2 cellular contexts compared by ENCODE assay signal in the genomic region with DNA sequence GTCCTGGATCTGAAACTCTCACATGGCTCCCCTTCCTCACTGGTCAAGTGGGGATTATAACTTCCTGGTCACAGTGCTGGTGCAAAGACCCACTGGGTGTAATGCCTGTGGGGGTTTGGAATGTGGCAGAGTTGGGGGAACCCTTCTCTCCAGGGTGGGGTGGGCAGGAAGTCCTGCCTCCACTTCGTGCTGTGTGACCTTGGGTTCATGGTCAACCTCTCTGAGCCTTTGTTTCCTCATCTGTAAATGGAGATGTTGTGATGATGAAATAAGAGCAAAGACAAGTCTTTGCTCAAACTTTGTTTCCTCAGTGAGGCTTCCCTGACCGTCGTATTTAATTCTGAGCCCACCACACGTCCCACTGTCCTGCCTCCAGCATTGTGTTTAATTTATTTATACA.
TF ChIP-seq lines count a peak whose summit lies in the region.

No MANE protein-coding gene starts in this region.

TF ChIP-seq in HepG2, 621 proteins besides CTCF, POLR2A, EP300 and RAD21:
- TF ChIP-seq SP5 (CRISPR knock-in tag; IDR thresholded peaks at IDR 0.05; ENCODE audit: borderline replicate concordance, low read depth) (no peak), ZNF768 (CRISPR knock-in tag; IDR thresholded peaks at IDR 0.05) (peak; percentile 87), CEBPB (IDR thresholded peaks at IDR 0.05; ENCODE audit: borderline replicate concordance, low read depth, low read length) (peak; percentile 20; the same call in 1 of the 2 replicates)
- TF ChIP-seq, protein P1, sequence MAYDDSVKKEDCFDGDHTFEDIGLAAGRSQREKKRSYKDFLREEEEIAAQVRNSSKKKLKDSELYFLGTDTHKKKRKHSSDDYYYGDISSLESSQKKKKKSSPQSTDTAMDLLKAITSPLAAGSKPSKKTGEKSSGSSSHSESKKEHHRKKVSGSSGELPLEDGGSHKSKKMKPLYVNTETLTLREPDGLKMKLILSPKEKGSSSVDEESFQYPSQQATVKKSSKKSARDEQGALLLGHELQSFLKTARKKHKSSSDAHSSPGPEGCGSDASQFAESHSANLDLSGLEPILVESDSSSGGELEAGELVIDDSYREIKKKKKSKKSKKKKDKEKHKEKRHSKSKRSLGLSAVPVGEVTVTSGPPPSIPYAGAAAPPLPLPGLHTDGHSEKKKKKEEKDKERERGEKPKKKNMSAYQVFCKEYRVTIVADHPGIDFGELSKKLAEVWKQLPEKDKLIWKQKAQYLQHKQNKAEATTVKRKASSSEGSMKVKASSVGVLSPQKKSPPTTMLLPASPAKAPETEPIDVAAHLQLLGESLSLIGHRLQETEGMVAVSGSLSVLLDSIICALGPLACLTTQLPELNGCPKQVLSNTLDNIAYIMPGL (CRISPR knock-in tag; IDR thresholded peaks at IDR 0.05; ENCODE audit: borderline replicate concordance in 1 of 2, low read depth in 1 of 2) = no peak

TF ChIP-seq in K562, 482 proteins besides CTCF, POLR2A, EP300 and RAD21 (continued from another document):
- TF ChIP-seq NCOA4 (IDR thresholded peaks at IDR 0.05; ENCODE audit: partially characterized antibody) (no peak), CEBPB (tag; IDR thresholded peaks at IDR 0.05) (0 out of 2 replicates have a peak, but pooled peaks have one; percentile 14), POLR2B (IDR thresholded peaks at IDR 0.05; ENCODE audit: low read depth, partially characterized antibody) (no peak), STAT5A (IDR thresholded peaks at IDR 0.05; ENCODE audit: borderline replicate concordance, low read length) (no peak), CEBPG (CRISPR knock-in tag; IDR thresholded peaks at IDR 0.05) (no peak), CEBPG (tag; conservative IDR thresholded peaks at IDR 0.05 in 1 of 2, IDR thresholded peaks at IDR 0.05 in 1 of 2) (peak in 1 of 2 experiments; percentile 27; a peak in 1 of 4 replicates), MCM5 (IDR thresholded peaks at IDR 0.05; ENCODE audit: low read depth) (no peak), CHD4 (IDR thresholded peaks at IDR 0.05; ENCODE audit: insufficient read depth, insufficient replicate concordance, low read depth, low read length, poor library complexity, severe bottlenecking) (no peak), TRIM24 (IDR thresholded peaks at IDR 0.05) (no peak), CCAR2 (IDR thresholded peaks at IDR 0.05; ENCODE audit: low read depth, low read length) (no peak), BCOR (IDR thresholded peaks at IDR 0.05) (peak; percentile 21; the same call in 1 of the 2 replicates), TCF7 (IDR thresholded peaks at IDR 0.05; ENCODE audit: borderline replicate concordance) (no peak), CBFA2T3 (IDR thresholded peaks at IDR 0.05) (no peak), FIP1L1 (IDR thresholded peaks at IDR 0.05; ENCODE audit: low read depth, low read length, poor library complexity, severe bottlenecking) (no peak), PTRF (tag; IDR thresholded peaks at IDR 0.05) (no peak), NCOA6 (IDR thresholded peaks at IDR 0.05) (no peak), ZFP36 (IDR thresholded peaks at IDR 0.05; ENCODE audit: low read depth, low read length, partially characterized antibody) (peak; percentile 82), ASH1L (IDR thresholded peaks at IDR 0.05; ENCODE audit: borderline replicate concordance, low read depth, partially characterized antibody) (no peak), MAFF (IDR thresholded peaks at IDR 0.05; ENCODE audit: low read length) (no peak), JUNB (CRISPR knock-in tag; conservative IDR thresholded peaks at IDR 0.05) (no peak), EP400 (IDR thresholded peaks at IDR 0.05) (no peak), RBM25 (IDR thresholded peaks at IDR 0.05; ENCODE audit: low read depth, low read length, severe bottlenecking) (peak; percentile 60), ZBTB17 (CRISPR knock-in tag; IDR thresholded peaks at IDR 0.05) (no peak), BRD4 (IDR thresholded peaks at IDR 0.05) (no peak), TCF3 (CRISPR knock-in tag; IDR thresholded peaks at IDR 0.05) (no peak)
- TF ChIP-seq, protein P2, sequence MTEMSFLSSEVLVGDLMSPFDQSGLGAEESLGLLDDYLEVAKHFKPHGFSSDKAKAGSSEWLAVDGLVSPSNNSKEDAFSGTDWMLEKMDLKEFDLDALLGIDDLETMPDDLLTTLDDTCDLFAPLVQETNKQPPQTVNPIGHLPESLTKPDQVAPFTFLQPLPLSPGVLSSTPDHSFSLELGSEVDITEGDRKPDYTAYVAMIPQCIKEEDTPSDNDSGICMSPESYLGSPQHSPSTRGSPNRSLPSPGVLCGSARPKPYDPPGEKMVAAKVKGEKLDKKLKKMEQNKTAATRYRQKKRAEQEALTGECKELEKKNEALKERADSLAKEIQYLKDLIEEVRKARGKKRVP (CRISPR knock-in tag; IDR thresholded peaks at IDR 0.05) = no peak
- TF ChIP-seq, protein P3, sequence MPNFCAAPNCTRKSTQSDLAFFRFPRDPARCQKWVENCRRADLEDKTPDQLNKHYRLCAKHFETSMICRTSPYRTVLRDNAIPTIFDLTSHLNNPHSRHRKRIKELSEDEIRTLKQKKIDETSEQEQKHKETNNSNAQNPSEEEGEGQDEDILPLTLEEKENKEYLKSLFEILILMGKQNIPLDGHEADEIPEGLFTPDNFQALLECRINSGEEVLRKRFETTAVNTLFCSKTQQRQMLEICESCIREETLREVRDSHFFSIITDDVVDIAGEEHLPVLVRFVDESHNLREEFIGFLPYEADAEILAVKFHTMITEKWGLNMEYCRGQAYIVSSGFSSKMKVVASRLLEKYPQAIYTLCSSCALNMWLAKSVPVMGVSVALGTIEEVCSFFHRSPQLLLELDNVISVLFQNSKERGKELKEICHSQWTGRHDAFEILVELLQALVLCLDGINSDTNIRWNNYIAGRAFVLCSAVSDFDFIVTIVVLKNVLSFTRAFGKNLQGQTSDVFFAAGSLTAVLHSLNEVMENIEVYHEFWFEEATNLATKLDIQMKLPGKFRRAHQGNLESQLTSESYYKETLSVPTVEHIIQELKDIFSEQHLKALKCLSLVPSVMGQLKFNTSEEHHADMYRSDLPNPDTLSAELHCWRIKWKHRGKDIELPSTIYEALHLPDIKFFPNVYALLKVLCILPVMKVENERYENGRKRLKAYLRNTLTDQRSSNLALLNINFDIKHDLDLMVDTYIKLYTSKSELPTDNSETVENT (CRISPR knock-in tag; IDR thresholded peaks at IDR 0.05) = no peak
- TF ChIP-seq, protein P4, sequence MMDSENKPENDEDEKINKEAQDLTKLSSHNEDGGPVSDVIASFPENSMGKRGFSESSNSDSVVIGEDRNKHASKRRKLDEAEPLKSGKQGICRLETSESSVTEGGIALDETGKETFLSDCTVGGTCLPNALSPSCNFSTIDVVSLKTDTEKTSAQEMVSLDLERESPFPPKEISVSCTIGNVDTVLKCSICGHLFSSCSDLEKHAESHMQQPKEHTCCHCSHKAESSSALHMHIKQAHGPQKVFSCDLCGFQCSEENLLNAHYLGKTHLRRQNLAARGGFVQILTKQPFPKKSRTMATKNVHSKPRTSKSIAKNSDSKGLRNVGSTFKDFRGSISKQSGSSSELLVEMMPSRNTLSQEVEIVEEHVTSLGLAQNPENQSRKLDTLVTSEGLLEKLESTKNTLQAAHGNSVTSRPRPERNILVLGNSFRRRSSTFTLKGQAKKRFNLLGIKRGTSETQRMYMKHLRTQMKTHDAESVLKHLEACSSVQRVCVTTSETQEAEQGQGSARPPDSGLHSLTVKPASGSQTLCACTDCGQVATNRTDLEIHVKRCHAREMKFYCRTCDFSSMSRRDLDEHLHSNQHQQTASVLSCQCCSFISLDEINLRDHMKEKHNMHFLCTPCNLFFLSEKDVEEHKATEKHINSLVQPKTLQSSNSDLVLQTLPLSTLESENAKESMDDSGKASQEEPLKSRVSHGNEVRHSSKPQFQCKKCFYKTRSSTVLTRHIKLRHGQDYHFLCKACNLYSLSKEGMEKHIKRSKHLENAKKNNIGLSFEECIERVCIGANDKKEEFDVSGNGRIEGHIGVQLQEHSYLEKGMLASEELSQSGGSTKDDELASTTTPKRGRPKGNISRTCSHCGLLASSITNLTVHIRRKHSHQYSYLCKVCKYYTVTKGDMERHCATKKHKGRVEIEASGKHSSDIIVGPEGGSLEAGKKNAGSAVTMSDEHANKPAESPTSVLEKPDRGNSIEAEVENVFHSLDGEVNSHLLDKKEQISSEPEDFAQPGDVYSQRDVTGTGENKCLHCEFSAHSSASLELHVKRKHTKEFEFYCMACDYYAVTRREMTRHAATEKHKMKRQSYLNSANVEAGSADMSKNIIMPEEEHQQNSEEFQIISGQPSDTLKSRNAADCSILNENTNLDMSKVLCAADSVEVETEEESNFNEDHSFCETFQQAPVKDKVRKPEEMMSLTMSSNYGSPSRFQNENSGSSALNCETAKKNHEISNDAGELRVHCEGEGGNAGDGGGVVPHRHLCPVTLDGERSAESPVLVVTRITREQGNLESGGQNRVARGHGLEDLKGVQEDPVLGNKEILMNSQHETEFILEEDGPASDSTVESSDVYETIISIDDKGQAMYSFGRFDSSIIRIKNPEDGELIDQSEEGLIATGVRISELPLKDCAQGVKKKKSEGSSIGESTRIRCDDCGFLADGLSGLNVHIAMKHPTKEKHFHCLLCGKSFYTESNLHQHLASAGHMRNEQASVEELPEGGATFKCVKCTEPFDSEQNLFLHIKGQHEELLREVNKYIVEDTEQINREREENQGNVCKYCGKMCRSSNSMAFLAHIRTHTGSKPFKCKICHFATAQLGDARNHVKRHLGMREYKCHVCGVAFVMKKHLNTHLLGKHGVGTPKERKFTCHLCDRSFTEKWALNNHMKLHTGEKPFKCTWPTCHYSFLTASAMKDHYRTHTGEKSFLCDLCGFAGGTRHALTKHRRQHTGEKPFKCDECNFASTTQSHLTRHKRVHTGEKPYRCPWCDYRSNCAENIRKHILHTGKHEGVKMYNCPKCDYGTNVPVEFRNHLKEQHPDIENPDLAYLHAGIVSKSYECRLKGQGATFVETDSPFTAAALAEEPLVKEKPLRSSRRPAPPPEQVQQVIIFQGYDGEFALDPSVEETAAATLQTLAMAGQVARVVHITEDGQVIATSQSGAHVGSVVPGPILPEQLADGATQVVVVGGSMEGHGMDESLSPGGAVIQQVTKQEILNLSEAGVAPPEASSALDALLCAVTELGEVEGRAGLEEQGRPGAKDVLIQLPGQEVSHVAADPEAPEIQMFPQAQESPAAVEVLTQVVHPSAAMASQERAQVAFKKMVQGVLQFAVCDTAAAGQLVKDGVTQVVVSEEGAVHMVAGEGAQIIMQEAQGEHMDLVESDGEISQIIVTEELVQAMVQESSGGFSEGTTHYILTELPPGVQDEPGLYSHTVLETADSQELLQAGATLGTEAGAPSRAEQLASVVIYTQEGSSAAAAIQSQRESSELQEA (IDR thresholded peaks at IDR 0.05; ENCODE audit: low read depth) = no peak
- TF ChIP-seq, protein P5, sequence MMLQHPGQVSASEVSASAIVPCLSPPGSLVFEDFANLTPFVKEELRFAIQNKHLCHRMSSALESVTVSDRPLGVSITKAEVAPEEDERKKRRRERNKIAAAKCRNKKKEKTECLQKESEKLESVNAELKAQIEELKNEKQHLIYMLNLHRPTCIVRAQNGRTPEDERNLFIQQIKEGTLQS (IDR thresholded peaks at IDR 0.05) = peak; percentile 33; the same call in 1 of the 2 replicates
- TF ChIP-seq, protein P5 (CRISPR knock-in tag; conservative IDR thresholded peaks at IDR 0.05) = no peak
